ENCODE assay signal across 27 cellular contexts in the genomic region with DNA sequence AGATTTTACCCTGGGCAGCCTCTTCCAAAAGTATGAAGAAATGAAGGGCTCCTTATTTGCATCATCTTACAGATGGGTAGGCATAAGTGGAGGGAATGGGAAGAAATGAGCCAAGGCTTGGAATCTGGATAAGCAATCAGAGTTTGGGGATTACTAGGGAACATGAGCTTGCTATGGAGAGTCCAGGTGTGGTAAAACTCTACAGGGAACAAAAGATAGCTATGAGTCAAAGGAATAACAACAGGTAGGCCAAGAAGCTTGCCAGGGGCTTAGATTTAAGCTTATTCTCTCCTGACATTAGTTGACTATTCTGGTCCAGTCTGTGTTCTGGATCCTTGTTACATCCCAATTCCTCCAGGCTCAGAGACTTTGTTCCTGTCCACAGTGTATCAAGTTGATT. TPM values are rescaled to one million over a fixed set of nuclear protein-coding genes. Genes with fewer than 3 reads are reported as not detected.
DNase-seq lines count a peak whose midpoint lies in the region; ATAC-seq, FAIRE-seq and TF ChIP-seq lines count a peak whose summit lies in the region.
"Had no signal": no experiment of that assay in that cellular context is flagged by ENCODE, and none has a peak within 500 bp of the region (broad histone marks: within the 10 kb centered on the region; RNA-seq: fewer than 3 reads in every experiment).

No MANE protein-coding gene starts in this region.

- no peaks in the 10 kb centered on the region for H4K20me1 ChIP-seq in OCI-LY1 (ENCODE audit: insufficient read depth, low read length)
- H4K20me1 ChIP-seq: BLaER1 treated with 17β-estradiol and CSF1 and Interleukin-3, amounts not matched to agents 10 nM and 100 nM had no signal

- peak overlapping the region; percentile 88 for H2AK5ac ChIP-seq in trophoblast cell (ENCODE audit: low read length)

- H3K79me2 ChIP-seq in OCI-LY1 (ENCODE audit: insufficient read depth, low read length) (no peaks in the 10 kb centered on the region), trophoblast cell (ENCODE audit: control insufficient read depth, insufficient read depth, low read length, poor library complexity) (peaks cover 1% of the 10 kb centered on the region)

- H3K4me3 ChIP-seq in A549 = no peak overlapping the region
- H3K4me3 ChIP-seq in OCI-LY1 (ENCODE audit: low read depth, low read length, poor library complexity, severe bottlenecking) = no peak overlapping the region
- H3K4me3 ChIP-seq in epithelial cell of esophagus (ENCODE audit: low read length) = no peak overlapping the region
- no peak overlapping the region for H3K4me3 ChIP-seq in trophoblast cell (ENCODE audit: low read depth, low read length)
- H3K4me3 ChIP-seq: BLaER1 treated with 17β-estradiol and CSF1 and Interleukin-3, amounts not matched to agents 10 nM and 100 nM; GM12878; GM23248 had no signal

- peak overlapping the region; percentile 11 for H2BK5ac ChIP-seq in trophoblast cell (ENCODE audit: low read depth, low read length, poor library complexity)

- H4K8ac ChIP-seq in trophoblast cell (ENCODE audit: low read depth, low read length) = peak overlapping the region; percentile 54

- TF ChIP-seq EP300 in A549 (IDR thresholded peaks at IDR 0.05) = no peak

- H4K91ac ChIP-seq in trophoblast cell (ENCODE audit: low read depth, low read length) = peak overlapping the region; percentile 94

- no peak overlapping the region for H3K4me2 ChIP-seq in A549
- peak overlapping the region; percentile 60; the same call in 1 of the 2 replicates for H3K4me2 ChIP-seq in OCI-LY1 (ENCODE audit: low read length)
- no peak overlapping the region for H3K4me2 ChIP-seq in trophoblast cell (ENCODE audit: low read length)
- H3K4me2 ChIP-seq: BLaER1 treated with 17β-estradiol and CSF1 and Interleukin-3, amounts not matched to agents 10 nM and 100 nM had no signal

- peak overlapping the region; percentile 92 for H2BK120ac ChIP-seq in trophoblast cell (ENCODE audit: insufficient read depth, low read length, poor library complexity)

- peaks cover 20% of the 10 kb centered on the region for H3K79me1 ChIP-seq in trophoblast cell (ENCODE audit: low read length)

- POLR2A ChIA-PET in A549 (lab: Yijun Ruan, JAX) = interaction anchor here (3.9 kb wide), 1 partner anchor 16 kb away, joined by 23 read pairs; a partner anchor contains a TSS

- H4K12ac ChIP-seq in trophoblast cell (ENCODE audit: low read depth, low read length) = no peak overlapping the region

- H3F3A ChIP-seq in OCI-LY1 (ENCODE audit: insufficient read depth, low read length) = no peaks in the 10 kb centered on the region

- no peaks in the 10 kb centered on the region for H3K27me3 ChIP-seq in OCI-LY1 (ENCODE audit: insufficient read depth, low read length)
- no peaks in the 10 kb centered on the region for H3K27me3 ChIP-seq in trophoblast cell (ENCODE audit: insufficient read depth, low read length)
- H3K27me3 ChIP-seq: BE2C; BLaER1 treated with 17β-estradiol and CSF1 and Interleukin-3, amounts not matched to agents 10 nM and 100 nM had no signal

- FAIRE-seq in A549 (lab: Jason Lieb, UNC) = no peak
- FAIRE-seq: A204.1, D721Med, GM12878, GM19239, H1 had no signal

- H3K4ac ChIP-seq in trophoblast cell (ENCODE audit: low read depth, low read length) = no peak overlapping the region

- H3K27ac ChIP-seq in A549 = peak overlapping the region; percentile 89 to 95
- H3K27ac ChIP-seq in OCI-LY1 (ENCODE audit: low read depth, low read length, poor library complexity, severe bottlenecking) = peak overlapping the region; percentile 78
- no peak overlapping the region for H3K27ac ChIP-seq in trophoblast cell (ENCODE audit: low read depth, low read length)
- H3K27ac ChIP-seq: 22Rv1; BLaER1 treated with 17β-estradiol and CSF1 and Interleukin-3, amounts not matched to agents 10 nM and 100 nM; GM23248 had no signal

- H3K18ac ChIP-seq in trophoblast cell (ENCODE audit: low read length) = peak overlapping the region; percentile 86

- intact Hi-C loops in posterior cingulate gyrus (cut with DNase I) = no loop called here

- H2AFZ ChIP-seq in OCI-LY1 (ENCODE audit: low read length) (no peak overlapping the region), trophoblast cell (ENCODE audit: insufficient read depth, low read length, poor library complexity) (no peak overlapping the region)
- H2AFZ ChIP-seq: GM23248 had no signal

- CTCF ChIA-PET in A549 (lab: Yijun Ruan, JAX) = interaction anchor here (0.6 to 6.8 kb wide), 7 partner anchors 15 to 327 kb away, joined by 3 to 53 read pairs (median 4); a partner anchor contains a TSS

- DNase-seq in A549 (ENCODE audit: low read depth in 1 of 2, low spot score in 1 of 2) = no peak
- peak; percentile 57 for DNase-seq in epithelial cell of esophagus (ENCODE audit: low read depth)
- DNase-seq in trophoblast cell = no peak
- DNase-seq in stimulated activated CD4-positive, alpha-beta T cell treated with anti-CD3 and anti-CD28 coated beads, Interleukin-15, amount 100 ng/mL, for 24 hours = no peak
- no peak for DNase-seq in posterior cingulate gyrus
- no peak for DNase-seq in NCI-H128 (lab: John Stamatoyannopoulos, UW; ENCODE audit: unreplicated experiment)
- DNase-seq: ACHN; AML-193; CD4-positive, alpha-beta T cell; CD8-positive, alpha-beta memory T cell; DMS 273 treated with DMSO at 0.1 percent for 48 hours; DMS79; EL; GDM1; GM23248; H7; HCEC 1CT had no signal

- H3K9me3 ChIP-seq in A549 (no peaks in the 10 kb centered on the region), OCI-LY1 (ENCODE audit: low read length) (no peaks in the 10 kb centered on the region), trophoblast cell (ENCODE audit: insufficient read depth, low read depth, low read length) (no peaks in the 10 kb centered on the region)
- H3K9me3 ChIP-seq: BE2C had no signal

- H3K9ac ChIP-seq in OCI-LY1 (ENCODE audit: low read length) (peak overlapping the region; percentile 43; the same call in 1 of the 2 replicates), trophoblast cell (ENCODE audit: low read length) (no peak overlapping the region)
- H3K9ac ChIP-seq: BLaER1 treated with 17β-estradiol and CSF1 and Interleukin-3, amounts not matched to agents 10 nM and 100 nM; GM23248 had no signal

- no peak overlapping the region for H3K23ac ChIP-seq in trophoblast cell (ENCODE audit: low read length)

- 0 out of 2 replicates have a peak, but pooled peaks cover under 1% of the 10 kb centered on the region for H3K36me3 ChIP-seq in OCI-LY1 (ENCODE audit: insufficient read depth, low read length)
- H3K36me3 ChIP-seq in trophoblast cell (ENCODE audit: control insufficient read depth in 1 of 2, insufficient read depth in 2 of 2, low read length in 2 of 2) = no peaks in the 10 kb centered on the region
- H3K36me3 ChIP-seq: BE2C had no signal

- H2BK12ac ChIP-seq in trophoblast cell (ENCODE audit: low read length) = peak overlapping the region; percentile 98

- H3K14ac ChIP-seq in trophoblast cell (ENCODE audit: low read length) = peak overlapping the region; percentile 42

- H3K4me1 ChIP-seq in A549 = peaks cover 71% of the 10 kb centered on the region
- peaks cover 51% of the 10 kb centered on the region for H3K4me1 ChIP-seq in OCI-LY1 (ENCODE audit: insufficient read depth, low read length, severe bottlenecking)
- H3K4me1 ChIP-seq in trophoblast cell (ENCODE audit: control insufficient read depth in 1 of 2, insufficient read depth in 2 of 2, low read length in 2 of 2) = peaks cover 11 to 13% of the 10 kb centered on the region in 2 experiments

- no peak for TF ChIP-seq RAD21 in A549 (conservative IDR thresholded peaks at IDR 0.05 in 1 of 2, IDR thresholded peaks at IDR 0.05 in 1 of 2)

- ATAC-seq in A549 (no peak), HG03039 (IDR thresholded peaks at IDR 0.05; ENCODE audit: unreplicated experiment) (no peak)
- ATAC-seq: GM12878 had no signal

- TF ChIP-seq CTCF in A549 (IDR thresholded peaks at IDR 0.05) = no peak
- no peak for TF ChIP-seq CTCF in OCI-LY1 (IDR thresholded peaks at IDR 0.05; ENCODE audit: low read length)
- TF ChIP-seq CTCF in epithelial cell of esophagus (IDR thresholded peaks at IDR 0.05; ENCODE audit: insufficient read depth, low read depth, low read length, missing control alignments) = no peak

- no peaks in the 10 kb centered on the region for H3K9me2 ChIP-seq in OCI-LY1 (ENCODE audit: low read depth, low read length)

- no peak for TF ChIP-seq POLR2A in A549 (IDR thresholded peaks at IDR 0.05; ENCODE audit: low read length)

TF ChIP-seq in A549, 52 proteins besides CTCF, POLR2A, EP300 and RAD21:
- TF ChIP-seq ZSCAN20 (CRISPR knock-in tag; IDR thresholded peaks at IDR 0.05) (no peak), NFE2L2 (conservative IDR thresholded peaks at IDR 0.05; ENCODE audit: low read length) (no peak), HOXB13 (CRISPR knock-in tag; IDR thresholded peaks at IDR 0.05; ENCODE audit: low read depth) (no peak), PHF8 (IDR thresholded peaks at IDR 0.05; ENCODE audit: borderline replicate concordance, low read depth) (no peak), CHD4 (IDR thresholded peaks at IDR 0.05; ENCODE audit: borderline replicate concordance) (no peak)
- TF ChIP-seq, protein P1, sequence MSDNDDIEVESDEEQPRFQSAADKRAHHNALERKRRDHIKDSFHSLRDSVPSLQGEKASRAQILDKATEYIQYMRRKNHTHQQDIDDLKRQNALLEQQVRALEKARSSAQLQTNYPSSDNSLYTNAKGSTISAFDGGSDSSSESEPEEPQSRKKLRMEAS (IDR thresholded peaks at IDR 0.05) = no peak

RNA-seq across cellular contexts. Expression of a gene that starts 16.4 kb away (rescaled TPM):
- polyA plus RNA-seq in A549 (2011; rRNA removed) (130 and 184 TPM in 2 replicates), A549 (2017; fragmentation: RNase III; extraction: RNeasy Plus Mini Kit Qiagen cat#74134 plus additional on column Dnase treatment) (43.1 to 56.7 TPM (median 50.5 TPM) in 3 replicates)
- 22.4 and 34.2 TPM in 2 replicates for polyA plus RNA-seq in A549 (2012; cell fraction: cytosol; rRNA removed)
- 8.7 and 11.8 TPM in 2 replicates for polyA plus RNA-seq in A549 (2012; cell fraction: nucleus; rRNA removed)
- polyA minus RNA-seq in A549 (2011; rRNA and poly(A)+ RNA removed) = 20.9 and 23.0 TPM in 2 replicates
- 90.5 and 91.8 TPM in 2 replicates for polyA plus RNA-seq in trophoblast cell (2013)
